In genomic region chr2:46937457-46937856, GRCh38 we compare ENCODE assay signal across 1 cellular context.
TF ChIP-seq lines count a peak whose summit lies in the region.

No MANE protein-coding gene starts in this region.

TF ChIP-seq in endothelial cell of umbilical vein, 7 proteins besides CTCF, POLR2A, EP300 and RAD21 (continued from another document):
- no peak for TF ChIP-seq EZH2 (IDR thresholded peaks at IDR 0.05; ENCODE audit: borderline replicate concordance, low read depth, low read length, severe bottlenecking)
- TF ChIP-seq GATA2 (IDR thresholded peaks at IDR 0.05; ENCODE audit: insufficient read depth, insufficient read length, low read depth, low read length) = no peak
- no peak for TF ChIP-seq POLR2AphosphoS5 (IDR thresholded peaks at IDR 0.05; ENCODE audit: insufficient read depth, low read depth, low read length)
- no peak for TF ChIP-seq MAX (IDR thresholded peaks at IDR 0.05; ENCODE audit: insufficient read depth, insufficient read length)
- TF ChIP-seq MYC (IDR thresholded peaks at IDR 0.05; ENCODE audit: low read depth, low read length) = no peak
- no peak for TF ChIP-seq FOS (IDR thresholded peaks at IDR 0.05; ENCODE audit: borderline replicate concordance, insufficient read depth, low read length)
